Comparison of ENCODE assay signal across 8 cellular contexts in genomic region chr16:53346-54236, GRCh38. TPM values are rescaled to one million over a fixed set of nuclear protein-coding genes. Genes with fewer than 3 reads are reported as not detected.
DNase-seq lines count a peak whose midpoint lies in the region; ATAC-seq, FAIRE-seq and TF ChIP-seq lines count a peak whose summit lies in the region.

Gene POLR3K (minus strand): TSS chr16:53608. CDS start chr16:53586, 22 bp downstream.
Gene SNRNP25 (plus strand): TSS chr16:53828. CDS start chr16:54017, 189 bp downstream.

- intact Hi-C loops in naive thymus-derived CD4-positive, alpha-beta T cell (cut with micrococcal nuclease) = loop anchor here (1.0 kb wide), 3 partner anchors 25 to 299 kb away; partner anchors contain the start of genes MPG (in 2 of the 2), AXIN1 (in 1 of the 2) and NPRL3 (in 1 of the 2)

- H3K9ac ChIP-seq in DND-41 (ENCODE audit: low read depth, low read length) = peak within 1 kb of the TSS; percentile 84
- peak within 1 kb of the TSS; percentile 99 for H3K9ac ChIP-seq in Karpas-422 (ENCODE audit: low read length)

- no peak for TF ChIP-seq CTCF in DND-41 (IDR thresholded peaks at IDR 0.05; ENCODE audit: borderline replicate concordance, extremely low read depth, low read length, poor library complexity, severe bottlenecking)

- CTCF ChIA-PET in naive thymus-derived CD4-positive, alpha-beta T cell (lab: Charles Lee) = interaction anchor here (0.6 to 0.7 kb wide), 2 partner anchors 12 to 46 kb away, joined by 3 to 4 read pairs; no protein-coding TSS in a partner anchor

- no peaks in the 10 kb centered on the region for H3K9me2 ChIP-seq in Karpas-422 (replicated peaks; ENCODE audit: insufficient read depth, low read length)

- no peaks in the 10 kb centered on the region for H3K9me3 Mint-ChIP-seq in activated T-cell treated with anti-CD3 and anti-CD28 coated beads, Interleukin-2, amount 50 U/mL, for 72 hours
- H3K9me3 Mint-ChIP-seq in naive thymus-derived CD4-positive, alpha-beta T cell = no peaks in the 10 kb centered on the region
- H3K9me3 Mint-ChIP-seq in stimulated activated memory B cell treated with anti-CD40 and anti-IgM and Interleukin-4, amounts not matched to agents 10 μg/mL and 1 μg/mL and 100 μg/mL, for 72 hours = no peaks in the 10 kb centered on the region

- ATAC-seq in DND-41 (ENCODE audit: insufficient read depth, low read depth) (peak; percentile 98), GM21825 (IDR thresholded peaks at IDR 0.05; ENCODE audit: unreplicated experiment) (peak; percentile 85)
- peak; percentile 97 for ATAC-seq in activated T-cell treated with anti-CD3 and anti-CD28 coated beads, Interleukin-2, amount 50 U/mL, for 72 hours (replicated peaks in 1 of 2)
- peak; percentile 98 for ATAC-seq in naive thymus-derived CD4-positive, alpha-beta T cell
- ATAC-seq in stimulated activated memory B cell treated with anti-CD40 and anti-IgM and Interleukin-4, amounts not matched to agents 10 μg/mL and 1 μg/mL and 100 μg/mL, for 72 hours = peak; percentile 99

- H3K79me2 ChIP-seq in DND-41 (ENCODE audit: insufficient read depth, low read length) = peaks cover 59% of the 10 kb centered on the region
- peaks cover 57% of the 10 kb centered on the region for H3K79me2 ChIP-seq in Karpas-422 (ENCODE audit: low read length)

- H3K4me3 ChIP-seq in DND-41 (ENCODE audit: low read depth in 1 of 2, low read length in 2 of 2) (peak within 1 kb of the TSS; percentile 62 to 84), Karpas-422 (ENCODE audit: low read length) (peak within 1 kb of the TSS; percentile 99)
- peak within 1 kb of the TSS; percentile 96 for H3K4me3 ChIP-seq in naive thymus-derived CD4-positive, alpha-beta T cell (ENCODE audit: low read length)

- H3K27me3 Mint-ChIP-seq in activated T-cell treated with anti-CD3 and anti-CD28 coated beads, Interleukin-2, amount 50 U/mL, for 72 hours (ENCODE audit: low read depth) = no peaks in the 10 kb centered on the region
- no peaks in the 10 kb centered on the region for H3K27me3 Mint-ChIP-seq in naive thymus-derived CD4-positive, alpha-beta T cell
- H3K27me3 Mint-ChIP-seq in stimulated activated memory B cell treated with anti-CD40 and anti-IgM and Interleukin-4, amounts not matched to agents 10 μg/mL and 1 μg/mL and 100 μg/mL, for 72 hours = no peaks in the 10 kb centered on the region

- H3K4me1 Mint-ChIP-seq in activated T-cell treated with anti-CD3 and anti-CD28 coated beads, Interleukin-2, amount 50 U/mL, for 72 hours (ENCODE audit: low read depth) = peaks cover 33% of the 10 kb centered on the region
- peaks cover 22 to 45% (median 36%) of the 10 kb centered on the region in 7 donors for H3K4me1 Mint-ChIP-seq in naive thymus-derived CD4-positive, alpha-beta T cell
- H3K4me1 Mint-ChIP-seq in stimulated activated memory B cell treated with anti-CD40 and anti-IgM and Interleukin-4, amounts not matched to agents 10 μg/mL and 1 μg/mL and 100 μg/mL, for 72 hours = peaks cover 43% of the 10 kb centered on the region

- H3K27ac ChIP-seq in DND-41 (ENCODE audit: low read length) (peak within 1 kb of the TSS; percentile 83), Karpas-422 (ENCODE audit: low read length) (peak within 1 kb of the TSS; percentile 70)
- peak within 1 kb of the TSS; percentile 73 for H3K27ac ChIP-seq in naive thymus-derived CD4-positive, alpha-beta T cell (ENCODE audit: low read depth, low read length)

- peak within 1 kb of the TSS; percentile 74 for H3K27ac Mint-ChIP-seq in activated T-cell treated with anti-CD3 and anti-CD28 coated beads, Interleukin-2, amount 50 U/mL, for 72 hours
- H3K27ac Mint-ChIP-seq in naive thymus-derived CD4-positive, alpha-beta T cell = peak within 1 kb of the TSS; percentile 66 to 95 (median 92)
- H3K27ac Mint-ChIP-seq in stimulated activated memory B cell treated with anti-CD40 and anti-IgM and Interleukin-4, amounts not matched to agents 10 μg/mL and 1 μg/mL and 100 μg/mL, for 72 hours = peak within 1 kb of the TSS; percentile 92

- H3K36me3 Mint-ChIP-seq in activated T-cell treated with anti-CD3 and anti-CD28 coated beads, Interleukin-2, amount 50 U/mL, for 72 hours (ENCODE audit: insufficient read depth in 2 of 2) = peaks cover 13 to 34% of the 10 kb centered on the region in 2 donors
- peaks cover 4 to 13% (median 6%) of the 10 kb centered on the region in 5 donors for H3K36me3 Mint-ChIP-seq in naive thymus-derived CD4-positive, alpha-beta T cell
- peaks cover 37% of the 10 kb centered on the region for H3K36me3 Mint-ChIP-seq in stimulated activated memory B cell treated with anti-CD40 and anti-IgM and Interleukin-4, amounts not matched to agents 10 μg/mL and 1 μg/mL and 100 μg/mL, for 72 hours

- H4K20me1 ChIP-seq in DND-41 (ENCODE audit: insufficient read depth, low read length) (peaks cover 21% of the 10 kb centered on the region; the same call in 1 of the 2 replicates), Karpas-422 (ENCODE audit: insufficient read depth, low read depth, low read length) (peaks cover 11% of the 10 kb centered on the region)

- H3K4me1 ChIP-seq in DND-41 (ENCODE audit: insufficient read depth, low read length) (peaks cover 45% of the 10 kb centered on the region), Karpas-422 (ENCODE audit: low read length) (peaks cover 25% of the 10 kb centered on the region)
- peaks cover 9 to 11% of the 10 kb centered on the region in 2 donors for H3K4me1 ChIP-seq in naive thymus-derived CD4-positive, alpha-beta T cell (ENCODE audit: control insufficient read depth in 2 of 2, insufficient read depth in 2 of 2, low read length in 2 of 2)

- H3K27me3 ChIP-seq in DND-41 (ENCODE audit: insufficient read depth, low read length, poor library complexity) = no peaks in the 10 kb centered on the region
- H3K27me3 ChIP-seq in Karpas-422 (ENCODE audit: low read length) = no peaks in the 10 kb centered on the region
- no peaks in the 10 kb centered on the region for H3K27me3 ChIP-seq in naive thymus-derived CD4-positive, alpha-beta T cell (ENCODE audit: control insufficient read depth in 2 of 2, insufficient read depth in 2 of 2, low read length in 2 of 2)

- peak; percentile 99 for DNase-seq in DND-41
- peak; percentile 98 for DNase-seq in Karpas-422
- DNase-seq in RCC 7860 (ENCODE audit: low spot score) = peak; percentile 96
- DNase-seq in activated T-cell treated with anti-CD3 and anti-CD28 coated beads, Interleukin-2, amount 50 U/mL, for 72 hours = peak; percentile 96 to 98
- DNase-seq in fibroblast of gingiva (ENCODE audit: low read depth) = peak; percentile 98
- DNase-seq in naive thymus-derived CD4-positive, alpha-beta T cell = peak; percentile 90 to 98 (median 96)

- H3K4me2 ChIP-seq in DND-41 (ENCODE audit: insufficient read depth, low read length) = peak within 1 kb of the TSS; percentile 83
- H3K4me2 ChIP-seq in Karpas-422 (ENCODE audit: low read depth, low read length, poor library complexity, severe bottlenecking) = peak within 1 kb of the TSS; percentile 99

- peaks cover 60% of the 10 kb centered on the region for H3K36me3 ChIP-seq in DND-41 (ENCODE audit: insufficient read depth, low read length)
- H3K36me3 ChIP-seq in Karpas-422 (ENCODE audit: insufficient read depth, low read length) = peaks cover 27% of the 10 kb centered on the region
- peaks cover 0 to 28% (median 5%) of the 10 kb centered on the region in 3 experiments for H3K36me3 ChIP-seq in naive thymus-derived CD4-positive, alpha-beta T cell (ENCODE audit: control insufficient read depth in 2 of 3, insufficient read depth in 3 of 3, low read length in 3 of 3)

- FAIRE-seq in RCC 7860 (lab: Jason Lieb, UNC) = peak; percentile 47

- H3K4me3 Mint-ChIP-seq in activated T-cell treated with anti-CD3 and anti-CD28 coated beads, Interleukin-2, amount 50 U/mL, for 72 hours = peak within 1 kb of the TSS; percentile 95 to 100
- peak within 1 kb of the TSS; percentile 89 to 100 (median 98) for H3K4me3 Mint-ChIP-seq in naive thymus-derived CD4-positive, alpha-beta T cell
- H3K4me3 Mint-ChIP-seq in stimulated activated memory B cell treated with anti-CD40 and anti-IgM and Interleukin-4, amounts not matched to agents 10 μg/mL and 1 μg/mL and 100 μg/mL, for 72 hours = peak within 1 kb of the TSS; percentile 98

- H3K9me3 ChIP-seq in DND-41 (ENCODE audit: insufficient read depth, low read length, severe bottlenecking) (no peaks in the 10 kb centered on the region), Karpas-422 (ENCODE audit: low read length) (no peaks in the 10 kb centered on the region)
- no peaks in the 10 kb centered on the region for H3K9me3 ChIP-seq in naive thymus-derived CD4-positive, alpha-beta T cell (ENCODE audit: control insufficient read depth in 2 of 3, low read length in 3 of 3)

- H2AFZ ChIP-seq in DND-41 (ENCODE audit: low read depth, low read length) (peak within 1 kb of the TSS; percentile 87), Karpas-422 (ENCODE audit: low read length) (peak within 1 kb of the TSS; percentile 100)

- POLR2A ChIA-PET in naive thymus-derived CD4-positive, alpha-beta T cell (lab: Charles Lee) = interaction anchor here (0.6 to 1.5 kb wide), 4 partner anchors 9 to 831 kb away, joined by 3 to 4 read pairs (median 3); no protein-coding TSS in a partner anchor

RNA-seq across cellular contexts. Expression of gene POLR3K, which starts in this region (rescaled TPM):
- total RNA-seq in Karpas-422 (2014; rRNA removed; shearing (Covaris generic); ENCODE audit: low replicate concordance) = 11.9 and 25.7 TPM in 2 replicates
- total RNA-seq in activated T-cell treated with anti-CD3 and anti-CD28 coated beads, Interleukin-2, amount 50 U/mL, for 72 hours = 10 to 100 TPM; 35.3 to 42.2 TPM
- total RNA-seq in naive thymus-derived CD4-positive, alpha-beta T cell = 10 to 100 TPM in 4 of 5 experiments, 1 to 10 TPM in 1; 8.5 to 45.4 (median 18.9) TPM
- polyA plus RNA-seq in naive thymus-derived CD4-positive, alpha-beta T cell = 10 to 100 TPM; 20.4 to 28.6 TPM

RNA-seq across cellular contexts. Expression of gene SNRNP25, which starts in this region (rescaled TPM):
- total RNA-seq in Karpas-422 (2014; rRNA removed; shearing (Covaris generic); ENCODE audit: low replicate concordance) = 21.8 and 50.3 TPM in 2 replicates
- 10 to 100 TPM; 28.9 to 44.1 TPM for total RNA-seq in activated T-cell treated with anti-CD3 and anti-CD28 coated beads, Interleukin-2, amount 50 U/mL, for 72 hours
- total RNA-seq in naive thymus-derived CD4-positive, alpha-beta T cell = 10 to 100 TPM in 4 of 5 experiments, 1 to 10 TPM in 1; 9.8 to 57.4 (median 11.7) TPM
- 10 to 100 TPM; 20.5 to 21.5 TPM for polyA plus RNA-seq in naive thymus-derived CD4-positive, alpha-beta T cell

Comparison
In these comparisons a context has a peak if more than half of its experiments do, and no peak if none do; other contexts are left out.
1. Peak in every context shown above with its lines: DNase-seq, ATAC-seq, H3K4me3 ChIP-seq and H3K27ac ChIP-seq.